In genomic region chr2:43460611-43461396, GRCh38 we compare ENCODE assay signal across 16 cellular contexts.
A peak's percentile ranks its signal among the peaks of the same experiment; 100 is the strongest.
DNase-seq lines count a peak whose midpoint lies in the region; TF ChIP-seq lines count a peak whose summit lies in the region.
"Had no signal": no experiment of that assay in that cellular context is flagged by ENCODE, and none has a peak within 500 bp of the region (broad histone marks: within the 10 kb centered on the region; RNA-seq: fewer than 3 reads in every experiment).

No MANE protein-coding gene starts in this region.

- CTCF ChIA-PET in Calu3 (lab: Charles Lee), result interaction anchor here (0.7 to 1.0 kb wide), 2 partner anchors 184 to 243 kb away, joined by 3 read pairs; no protein-coding TSS in a partner anchor
- CTCF ChIA-PET in PC-9 (lab: Charles Lee), result interaction anchor here (0.7 kb wide), 1 partner anchor 23 kb away, joined by 3 read pairs; no protein-coding TSS in a partner anchor
- CTCF ChIA-PET in CD8-positive, alpha-beta memory T cell (lab: Charles Lee), result no interaction called here

- DNase-seq in Calu3, result no peak
- DNase-seq in PC-9, result no peak
- DNase-seq in fibroblast of the aortic adventitia (ENCODE audit: low read depth), result peak; percentile 38
- DNase-seq in SKM-1 treated with dmso at 0.1 percent for 144 hours (lab: John Stamatoyannopoulos, UW; ENCODE audit: unreplicated experiment), result no peak
- DNase-seq in NCI-H1105 treated with DMSO at 0.1 percent for 48 hours (lab: John Stamatoyannopoulos, UW), result no peak
- DNase-seq in CD8-positive, alpha-beta memory T cell, result no peak
- no peak for DNase-seq in nucleus accumbens (lab: John Stamatoyannopoulos, UW)
- DNase-seq: activated CD8-positive, alpha-beta memory T cell treated with anti-CD3 and anti-CD28 coated beads, Interleukin-2, amount 10 ng/mL, durations not matched to agents 7 days and 5 days; activated naive CD4-positive, alpha-beta T cell; H9; NCI-H1436 treated with DMSO at 0.1 percent for 48 hours; NCI-H446 treated with DMSO at 0.1 percent for 48 hours; stimulated activated CD4-positive, alpha-beta T cell treated with anti-CD3 and anti-CD28 coated beads, Interleukin-4, amount 100 ng/mL, for 4 hours; T-cell had no signal

- H3K4me1 ChIP-seq in PC-9 (replicated peaks; ENCODE audit: insufficient read depth) (peaks cover 93% of the 10 kb centered on the region), skeletal muscle tissue (ENCODE audit: control insufficient read depth in 3 of 3, insufficient read depth in 3 of 3, low read length in 3 of 3) (peaks cover 22 to 46% (median 35%) of the 10 kb centered on the region in 3 donors)
- H3K4me1 ChIP-seq in CD8-positive, alpha-beta memory T cell (ENCODE audit: insufficient read depth, low read length), result no peaks in the 10 kb centered on the region

- H3K27me3 Mint-ChIP-seq in Calu3 (ENCODE audit: unreplicated experiment), result no peaks in the 10 kb centered on the region
- H3K27me3 Mint-ChIP-seq in CD8-positive, alpha-beta memory T cell, result no peaks in the 10 kb centered on the region
- H3K27me3 Mint-ChIP-seq: activated CD8-positive, alpha-beta memory T cell treated with anti-CD3 and anti-CD28 coated beads, Interleukin-2, amount 10 ng/mL, durations not matched to agents 7 days and 5 days; T-cell had no signal

- no peaks in the 10 kb centered on the region for H4K20me1 ChIP-seq in PC-9 (ENCODE audit: insufficient read depth)

- H3K79me2 ChIP-seq in PC-9 (ENCODE audit: low read depth), result peaks cover 3% of the 10 kb centered on the region; the same call in 1 of the 2 replicates

- H3K27me3 ChIP-seq in PC-9 (ENCODE audit: insufficient read depth, low read depth) (no peaks in the 10 kb centered on the region), skeletal muscle tissue (ENCODE audit: control insufficient read depth in 3 of 3, insufficient read depth in 3 of 3, low read length in 3 of 3) (no peaks in the 10 kb centered on the region)
- no peaks in the 10 kb centered on the region for H3K27me3 ChIP-seq in CD8-positive, alpha-beta memory T cell (ENCODE audit: insufficient read depth, low read length, poor library complexity, severe bottlenecking)

- H3K9me3 ChIP-seq in PC-9 (ENCODE audit: insufficient read depth, low read depth), result no peaks in the 10 kb centered on the region
- no peaks in the 10 kb centered on the region for H3K9me3 ChIP-seq in skeletal muscle tissue (ENCODE audit: control insufficient read depth in 3 of 3, low read length in 3 of 3)
- no peaks in the 10 kb centered on the region for H3K9me3 ChIP-seq in CD8-positive, alpha-beta memory T cell (ENCODE audit: low read length)

- no peaks in the 10 kb centered on the region for H3K9me2 ChIP-seq in PC-9 (ENCODE audit: insufficient read depth)

- H3K4me3 ChIP-seq in PC-9, result no peak overlapping the region
- H3K4me3 ChIP-seq in fibroblast of the aortic adventitia (ENCODE audit: low read depth, low read length), result no peak overlapping the region
- H3K4me3 ChIP-seq in skeletal muscle tissue (ENCODE audit: low read length in 3 of 3), result no peak overlapping the region
- H3K4me3 ChIP-seq in CD8-positive, alpha-beta memory T cell (ENCODE audit: low read length), result no peak overlapping the region
- H3K4me3 ChIP-seq: K562 had no signal

- H3K36me3 Mint-ChIP-seq in Calu3 (ENCODE audit: insufficient read depth, unreplicated experiment), result peaks cover 14% of the 10 kb centered on the region
- H3K36me3 Mint-ChIP-seq in CD8-positive, alpha-beta memory T cell, result peaks cover 6 to 33% (median 25%) of the 10 kb centered on the region in 3 donors

- H3K27ac ChIP-seq in PC-9, result peak overlapping the region; percentile 51
- H3K27ac ChIP-seq in skeletal muscle tissue (ENCODE audit: low read depth, low read length), result peak overlapping the region; percentile 32
- no peak overlapping the region for H3K27ac ChIP-seq in CD8-positive, alpha-beta memory T cell (ENCODE audit: low read depth, low read length)

- peak overlapping the region; percentile 67 for H3K27ac Mint-ChIP-seq in Calu3 (ENCODE audit: unreplicated experiment)
- H3K27ac Mint-ChIP-seq in CD8-positive, alpha-beta memory T cell, result peak overlapping the region in 3 of 8 donors; percentile 23 to 81 (median 26)
- H3K27ac Mint-ChIP-seq: T-cell had no signal

- BruUV-seq in Calu3 (replicated peaks; lab: Mats Ljungman, UMichigan) (no TSS peak), PC-9 (replicated peaks; lab: Mats Ljungman, UMichigan) (no TSS peak)

- peaks cover 72% of the 10 kb centered on the region for H3K4me1 Mint-ChIP-seq in Calu3 (ENCODE audit: low read depth, unreplicated experiment)
- peaks cover 5 to 22% (median 16%) of the 10 kb centered on the region in 3 donors for H3K4me1 Mint-ChIP-seq in CD8-positive, alpha-beta memory T cell

- POLR2A ChIA-PET in PC-9 (lab: Charles Lee; ENCODE audit: unreplicated experiment), result interaction anchor here (0.7 kb wide), 1 partner anchor 195 kb away, joined by 6 read pairs; no protein-coding TSS in a partner anchor
- POLR2A ChIA-PET in CD8-positive, alpha-beta memory T cell (lab: Charles Lee), result no interaction called here

- H3K9me3 Mint-ChIP-seq in Calu3 (ENCODE audit: low read depth, unreplicated experiment), result no peaks in the 10 kb centered on the region
- no peaks in the 10 kb centered on the region for H3K9me3 Mint-ChIP-seq in CD8-positive, alpha-beta memory T cell
- H3K9me3 Mint-ChIP-seq: H9, T-cell had no signal

- TF ChIP-seq CTCF in Calu3 (IDR thresholded peaks at IDR 0.05; ENCODE audit: unreplicated experiment), result no peak
- no peak for TF ChIP-seq CTCF in PC-9 (conservative IDR thresholded peaks at IDR 0.05)
- no peak for TF ChIP-seq CTCF in fibroblast of the aortic adventitia (IDR thresholded peaks at IDR 0.05; ENCODE audit: insufficient read depth, low read length)

- H3K4me2 ChIP-seq in PC-9, result peak overlapping the region; percentile 52

- intact Hi-C loops in Calu3 (cut with micrococcal nuclease; ENCODE audit: unreplicated experiment), result no loop called here
- intact Hi-C loops in PC-9 (cut with micrococcal nuclease; ENCODE audit: unreplicated experiment), result no loop called here

- H3F3A ChIP-seq in PC-9 (ENCODE audit: insufficient read depth, low read depth), result peaks cover 72% of the 10 kb centered on the region

- H3K9ac ChIP-seq in skeletal muscle tissue (ENCODE audit: low read depth in 1 of 3, low read length in 3 of 3), result no peak overlapping the region

- H3K4me3 Mint-ChIP-seq in Calu3 (ENCODE audit: low read depth, unreplicated experiment), result no peak overlapping the region
- H3K4me3 Mint-ChIP-seq in CD8-positive, alpha-beta memory T cell, result no peak overlapping the region
- H3K4me3 Mint-ChIP-seq: activated CD8-positive, alpha-beta memory T cell treated with anti-CD3 and anti-CD28 coated beads, Interleukin-2, amount 10 ng/mL, durations not matched to agents 7 days and 5 days; H9; T-cell had no signal

- no peak overlapping the region for H2AFZ ChIP-seq in PC-9

- H3K36me3 ChIP-seq in PC-9 (ENCODE audit: low read depth), result peaks cover 4% of the 10 kb centered on the region
- no peaks in the 10 kb centered on the region for H3K36me3 ChIP-seq in skeletal muscle tissue (ENCODE audit: control insufficient read depth in 3 of 3, insufficient read depth in 3 of 3, low read length in 3 of 3)
- H3K36me3 ChIP-seq in CD8-positive, alpha-beta memory T cell (ENCODE audit: insufficient read depth, low read length), result no peaks in the 10 kb centered on the region
